In genomic region chr2:45289997-45290673, GRCh38 we compare ENCODE assay signal across 19 cellular contexts.
DNase-seq lines count a peak whose midpoint lies in the region; ATAC-seq lines count a peak whose summit lies in the region.
"Had no signal": no experiment of that assay in that cellular context is flagged by ENCODE, and none has a peak within 500 bp of the region (broad histone marks: within the 10 kb centered on the region; RNA-seq: fewer than 3 reads in every experiment).

No MANE protein-coding gene starts in this region.

- peak; percentile 71 to 79 for ATAC-seq in activated T-cell treated with anti-CD3 and anti-CD28 coated beads, Interleukin-2, amount 50 U/mL, for 72 hours (replicated peaks in 1 of 2)
- ATAC-seq in HG02571 (IDR thresholded peaks at IDR 0.05; ENCODE audit: unreplicated experiment) = peak; percentile 53
- ATAC-seq in HG03432 (IDR thresholded peaks at IDR 0.05; ENCODE audit: unreplicated experiment) = peak; percentile 55
- ATAC-seq in GM19023 (IDR thresholded peaks at IDR 0.05; ENCODE audit: unreplicated experiment) = no peak
- ATAC-seq in stimulated activated effector memory CD8-positive, alpha-beta T cell treated with anti-CD3 and anti-CD28 coated beads, Interleukin-12 subunit alpha, Interleukin-12 subunit beta, amount 100 ng/mL, for 72 hours = no peak
- no peak for ATAC-seq in GM19035 (IDR thresholded peaks at IDR 0.05; ENCODE audit: unreplicated experiment)
- ATAC-seq: A549; activated CD8-positive, alpha-beta T cell treated with anti-CD3 and anti-CD28 coated beads, Interleukin-2, amount 10 ng/mL, durations not matched to agents 7 days and 5 days; activated naive CD8-positive, alpha-beta T cell treated with anti-CD3 and anti-CD28 coated beads, Interleukin-2, amount 50 U/mL, for 24 hours; T-cell had no signal

- peaks cover 43% of the 10 kb centered on the region for H3K27me3 Mint-ChIP-seq in activated T-cell treated with anti-CD3 and anti-CD28 coated beads, Interleukin-2, amount 50 U/mL, for 72 hours (ENCODE audit: low read depth)

- DNase-seq in activated T-cell treated with anti-CD3 and anti-CD28 coated beads, Interleukin-2, amount 50 U/mL, for 72 hours = peak; percentile 2 to 15
- DNase-seq in activated T-cell treated with anti-CD3 and anti-CD28 coated beads for 4 hours (no peak), NK-92 (lab: John Stamatoyannopoulos, UW; ENCODE audit: unreplicated experiment) (no peak)
- DNase-seq in stimulated activated effector memory CD8-positive, alpha-beta T cell treated with anti-CD3 and anti-CD28 coated beads, Interleukin-12 subunit alpha, Interleukin-12 subunit beta, amount 100 ng/mL, for 72 hours (ENCODE audit: low spot score in 2 of 2) = no peak
- DNase-seq: activated CD8-positive, alpha-beta T cell treated with anti-CD3 and anti-CD28 coated beads, Interleukin-2, amount 10 ng/mL, durations not matched to agents 7 days and 5 days; activated naive CD8-positive, alpha-beta T cell treated with anti-CD3 and anti-CD28 coated beads, Interleukin-2, amount 50 U/mL, for 24 hours; HFFc6; KG1; NCI-H1048; NCI-H524; nephron progenitor cell; Right ventricle myocardium superior; stimulated activated CD4-positive, alpha-beta T cell treated with anti-CD3 and anti-CD28 coated beads, Interleukin-12 subunit alpha, Interleukin-12 subunit beta, amount 100 ng/mL, for 4 hours; T-cell had no signal

- H3K36me3 Mint-ChIP-seq in activated T-cell treated with anti-CD3 and anti-CD28 coated beads, Interleukin-2, amount 50 U/mL, for 72 hours (ENCODE audit: insufficient read depth in 2 of 2) = no peaks in the 10 kb centered on the region
- H3K36me3 Mint-ChIP-seq in stimulated activated effector memory CD8-positive, alpha-beta T cell treated with anti-CD3 and anti-CD28 coated beads, Interleukin-12 subunit alpha, Interleukin-12 subunit beta, amount 100 ng/mL, for 72 hours = no peaks in the 10 kb centered on the region
- H3K36me3 Mint-ChIP-seq: T-cell had no signal

- H3K4me3 Mint-ChIP-seq in activated T-cell treated with anti-CD3 and anti-CD28 coated beads, Interleukin-2, amount 50 U/mL, for 72 hours = no peak overlapping the region
- H3K4me3 Mint-ChIP-seq in stimulated activated effector memory CD8-positive, alpha-beta T cell treated with anti-CD3 and anti-CD28 coated beads, Interleukin-12 subunit alpha, Interleukin-12 subunit beta, amount 100 ng/mL, for 72 hours = no peak overlapping the region
- H3K4me3 Mint-ChIP-seq: activated CD8-positive, alpha-beta T cell treated with anti-CD3 and anti-CD28 coated beads, Interleukin-2, amount 10 ng/mL, durations not matched to agents 7 days and 5 days; activated naive CD8-positive, alpha-beta T cell treated with anti-CD3 and anti-CD28 coated beads, Interleukin-2, amount 50 U/mL, for 24 hours; HFFc6; nephron progenitor cell; T-cell had no signal

- peaks cover 15% of the 10 kb centered on the region for H3K4me1 Mint-ChIP-seq in activated T-cell treated with anti-CD3 and anti-CD28 coated beads, Interleukin-2, amount 50 U/mL, for 72 hours (ENCODE audit: low read depth)
- H3K4me1 Mint-ChIP-seq in stimulated activated effector memory CD8-positive, alpha-beta T cell treated with anti-CD3 and anti-CD28 coated beads, Interleukin-12 subunit alpha, Interleukin-12 subunit beta, amount 100 ng/mL, for 72 hours = no peaks in the 10 kb centered on the region
- H3K4me1 Mint-ChIP-seq: activated naive CD8-positive, alpha-beta T cell treated with anti-CD3 and anti-CD28 coated beads, Interleukin-2, amount 50 U/mL, for 24 hours; T-cell had no signal

- no peaks in the 10 kb centered on the region for H3K9me3 Mint-ChIP-seq in activated T-cell treated with anti-CD3 and anti-CD28 coated beads, Interleukin-2, amount 50 U/mL, for 72 hours
- no peaks in the 10 kb centered on the region for H3K9me3 Mint-ChIP-seq in stimulated activated effector memory CD8-positive, alpha-beta T cell treated with anti-CD3 and anti-CD28 coated beads, Interleukin-12 subunit alpha, Interleukin-12 subunit beta, amount 100 ng/mL, for 72 hours
- H3K9me3 Mint-ChIP-seq: activated naive CD8-positive, alpha-beta T cell treated with anti-CD3 and anti-CD28 coated beads, Interleukin-2, amount 50 U/mL, for 24 hours; HFFc6; T-cell had no signal

- no peak overlapping the region for H3K27ac Mint-ChIP-seq in activated T-cell treated with anti-CD3 and anti-CD28 coated beads, Interleukin-2, amount 50 U/mL, for 72 hours
- no peak overlapping the region for H3K27ac Mint-ChIP-seq in stimulated activated effector memory CD8-positive, alpha-beta T cell treated with anti-CD3 and anti-CD28 coated beads, Interleukin-12 subunit alpha, Interleukin-12 subunit beta, amount 100 ng/mL, for 72 hours
- H3K27ac Mint-ChIP-seq: activated CD8-positive, alpha-beta T cell treated with anti-CD3 and anti-CD28 coated beads, Interleukin-2, amount 10 ng/mL, durations not matched to agents 7 days and 5 days; activated naive CD8-positive, alpha-beta T cell treated with anti-CD3 and anti-CD28 coated beads, Interleukin-2, amount 50 U/mL, for 24 hours; HFFc6; nephron progenitor cell; T-cell had no signal

Comparison
In these comparisons a context has a peak if more than half of its experiments do, and no peak if none do; other contexts are left out.
1. DNase-seq: peak in activated T-cell treated with anti-CD3 and anti-CD28 coated beads, Interleukin-2, amount 50 U/mL, for 72 hours (2 of 2); none in activated T-cell treated with anti-CD3 and anti-CD28 coated beads for 4 hours (single experiment), stimulated activated effector memory CD8-positive, alpha-beta T cell treated with anti-CD3 and anti-CD28 coated beads, Interleukin-12 subunit alpha, Interleukin-12 subunit beta, amount 100 ng/mL, for 72 hours (0 of 2) and NK-92 (single experiment).
2. ATAC-seq: peak in activated T-cell treated with anti-CD3 and anti-CD28 coated beads, Interleukin-2, amount 50 U/mL, for 72 hours (2 of 2), HG02571 (single experiment) and HG03432 (single experiment); none in GM19023 (single experiment), stimulated activated effector memory CD8-positive, alpha-beta T cell treated with anti-CD3 and anti-CD28 coated beads, Interleukin-12 subunit alpha, Interleukin-12 subunit beta, amount 100 ng/mL, for 72 hours (single experiment) and GM19035 (single experiment).